In the genomic region with DNA sequence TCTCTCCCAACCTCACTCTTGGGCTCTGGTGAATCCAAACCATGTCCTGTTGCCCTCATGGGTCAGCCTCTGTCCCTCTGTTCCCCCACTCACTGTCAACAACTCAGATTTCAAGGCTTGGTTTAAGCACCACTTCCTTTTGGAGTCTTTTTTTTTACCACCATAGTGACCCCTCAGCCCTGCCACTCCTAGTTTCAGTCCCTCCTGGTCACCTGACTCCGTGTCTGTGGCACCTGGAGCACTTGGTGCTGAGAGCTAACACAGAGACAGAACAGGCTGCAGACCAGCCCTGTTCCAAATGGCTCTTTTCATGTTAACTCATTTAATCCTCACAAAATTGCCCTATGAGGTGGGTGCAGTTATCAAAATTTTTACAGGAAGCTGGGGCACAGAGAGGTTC, we compare ENCODE assay signal across 11 cellular contexts. TPM values are rescaled to one million over a fixed set of nuclear protein-coding genes. Genes with fewer than 3 reads are reported as not detected.
DNase-seq lines count a peak whose midpoint lies in the region; ATAC-seq and TF ChIP-seq lines count a peak whose summit lies in the region.
"Had no signal": no experiment of that assay in that cellular context is flagged by ENCODE, and none has a peak within 500 bp of the region (broad histone marks: within the 10 kb centered on the region; RNA-seq: fewer than 3 reads in every experiment).

No MANE protein-coding gene starts in this region.

- H2BK12ac ChIP-seq in H9 (ENCODE audit: insufficient read length, low read depth, low read length): no peak overlapping the region

- peak overlapping the region; percentile 18; the same call in 1 of the 2 replicates for H2AFZ ChIP-seq in KMS-11 (ENCODE audit: low read depth)
- no peak overlapping the region for H2AFZ ChIP-seq in H9 (ENCODE audit: low read length)

- no peak overlapping the region for H2BK20ac ChIP-seq in H9 (ENCODE audit: low read depth, low read length, poor library complexity, severe bottlenecking)

- H3K4me3 Mint-ChIP-seq in activated CD4-positive, alpha-beta T cell treated with anti-CD3 and anti-CD28 coated beads, Interleukin-2, amount 10 ng/mL, durations not matched to agents 24 days and 14 days: peak overlapping the region; percentile 89
- H3K4me3 Mint-ChIP-seq in activated T-helper 17 cell treated with anti-CD3 and anti-CD28 coated beads, Interleukin-2, amount 50 U/mL, for 72 hours: peak overlapping the region; percentile 82
- peak overlapping the region; percentile 9 for H3K4me3 Mint-ChIP-seq in natural killer cell
- H3K4me3 Mint-ChIP-seq in H9: no peak overlapping the region

- no peaks in the 10 kb centered on the region for H3K23me2 ChIP-seq in H9 (ENCODE audit: insufficient read length, low read depth, low read length, poor library complexity, severe bottlenecking)

- no peak overlapping the region for H4K91ac ChIP-seq in H9 (ENCODE audit: insufficient read length, low read depth, low read length)

- DNase-seq in activated CD4-positive, alpha-beta T cell treated with anti-CD3 and anti-CD28 coated beads, Interleukin-2, amount 10 ng/mL, durations not matched to agents 24 days and 14 days: no peak
- no peak for DNase-seq in activated CD4-positive, alpha-beta T cell treated with anti-CD3 and anti-CD28 coated beads for 1 hour
- DNase-seq in natural killer cell (no peak), GM19238 (ENCODE audit: insufficient read length, low spot score) (no peak), H9 (no peak), cerebellum (ENCODE audit: low spot score) (no peak)
- DNase-seq: NCI-H187, Right ventricle myocardium superior, small intestine had no signal

- H3K56ac ChIP-seq in H9 (ENCODE audit: insufficient read length, low read depth, low read length): no peak overlapping the region

- H3K4me2 ChIP-seq in KMS-11: peak overlapping the region; percentile 99
- no peak overlapping the region for H3K4me2 ChIP-seq in H9 (ENCODE audit: insufficient read depth, insufficient read length, low read length)

- no peak overlapping the region for H3T11ph ChIP-seq in H9 (ENCODE audit: low read length)

- H3K9ac ChIP-seq in KMS-11: no peak overlapping the region; the same call in 1 of the 2 replicates
- no peak overlapping the region for H3K9ac ChIP-seq in H9 (ENCODE audit: extremely low read depth, insufficient read length, low read length)

- no peak for ATAC-seq in activated T-helper 17 cell treated with anti-CD3 and anti-CD28 coated beads, Interleukin-2, amount 50 U/mL, for 72 hours (replicated peaks)
- ATAC-seq in natural killer cell: no peak

- no peak overlapping the region for H2BK15ac ChIP-seq in H9 (ENCODE audit: low read depth, low read length)

- no peak overlapping the region for H3K18ac ChIP-seq in H9 (ENCODE audit: insufficient read length, low read depth, low read length)

- TF ChIP-seq CTCF in KMS-11 (conservative IDR thresholded peaks at IDR 0.05; ENCODE audit: low read depth, low read length) (no peak), natural killer cell (IDR thresholded peaks at IDR 0.05) (no peak), H9 (conservative IDR thresholded peaks at IDR 0.05) (no peak)

- no peak overlapping the region for H2AK5ac ChIP-seq in H9 (ENCODE audit: insufficient read length, low read length)

- no peak overlapping the region for H4K8ac ChIP-seq in H9 (replicated peaks; ENCODE audit: insufficient read length, low read depth, low read length)

- no peaks in the 10 kb centered on the region for H3K27me3 ChIP-seq in KMS-11 (ENCODE audit: insufficient read depth, low read depth)
- H3K27me3 ChIP-seq in H9 (ENCODE audit: insufficient read depth, low read length): no peaks in the 10 kb centered on the region

- H3K36me3 Mint-ChIP-seq in activated CD4-positive, alpha-beta T cell treated with anti-CD3 and anti-CD28 coated beads, Interleukin-2, amount 10 ng/mL, durations not matched to agents 24 days and 14 days (ENCODE audit: low read depth): no peaks in the 10 kb centered on the region
- H3K36me3 Mint-ChIP-seq in activated T-helper 17 cell treated with anti-CD3 and anti-CD28 coated beads, Interleukin-2, amount 50 U/mL, for 72 hours (ENCODE audit: low read depth): peaks cover 5% of the 10 kb centered on the region
- no peaks in the 10 kb centered on the region for H3K36me3 Mint-ChIP-seq in natural killer cell
- no peaks in the 10 kb centered on the region; a peak in 1 of 7 replicates for H3K36me3 Mint-ChIP-seq in H9 (ENCODE audit: insufficient read depth in 1 of 3, low read depth in 3 of 3)

- no peaks in the 10 kb centered on the region for H3K9me3 ChIP-seq in H9 (ENCODE audit: control insufficient read depth, low read depth, low read length)

- H3K14ac ChIP-seq in H9 (ENCODE audit: insufficient read depth, low read length): no peak overlapping the region

- H3K4me3 ChIP-seq in KMS-11 (IDR thresholded peaks at IDR 0.05; ENCODE audit: insufficient read depth, low read depth, low read length): no peak overlapping the region

- H3K4me1 ChIP-seq in KMS-11 (ENCODE audit: low read depth, poor library complexity, severe bottlenecking) (peaks cover 78% of the 10 kb centered on the region), H9 (ENCODE audit: insufficient read depth, low read length) (peaks cover 16% of the 10 kb centered on the region)

- no peak overlapping the region for H2BK5ac ChIP-seq in H9 (ENCODE audit: insufficient read length, low read length)

- H4K20me1 ChIP-seq in KMS-11 (ENCODE audit: insufficient read depth) (no peaks in the 10 kb centered on the region), H9 (ENCODE audit: control insufficient read depth, insufficient read depth, insufficient read length) (no peaks in the 10 kb centered on the region)

- no peak overlapping the region for H3K23ac ChIP-seq in H9 (ENCODE audit: insufficient read length, low read depth, low read length)

- H3K27me3 Mint-ChIP-seq in activated CD4-positive, alpha-beta T cell treated with anti-CD3 and anti-CD28 coated beads, Interleukin-2, amount 10 ng/mL, durations not matched to agents 24 days and 14 days: no peaks in the 10 kb centered on the region
- no peaks in the 10 kb centered on the region for H3K27me3 Mint-ChIP-seq in activated T-helper 17 cell treated with anti-CD3 and anti-CD28 coated beads, Interleukin-2, amount 50 U/mL, for 72 hours
- H3K27me3 Mint-ChIP-seq in natural killer cell (ENCODE audit: low read depth in 2 of 2) (peaks cover 0 to 12% of the 10 kb centered on the region in 2 donors), H9 (ENCODE audit: low read depth) (no peaks in the 10 kb centered on the region; the same call in none of the 2 replicates)

- no CpG with 5 or more reads among the region's 1 CpG for WGBS in H9 (ENCODE audit: extremely low coverage, insufficient read length, low lambda C conversion rate)

- H3K79me1 ChIP-seq in H9 (ENCODE audit: insufficient read depth, low read depth, low read length, poor library complexity, severe bottlenecking): no peaks in the 10 kb centered on the region

- no peak overlapping the region for H4K5ac ChIP-seq in H9 (ENCODE audit: insufficient read length, low read depth, low read length)

- H3K36me3 ChIP-seq in KMS-11 (ENCODE audit: insufficient read depth): no peaks in the 10 kb centered on the region

- H3K9me3 Mint-ChIP-seq in activated CD4-positive, alpha-beta T cell treated with anti-CD3 and anti-CD28 coated beads, Interleukin-2, amount 10 ng/mL, durations not matched to agents 24 days and 14 days: no peaks in the 10 kb centered on the region
- no peaks in the 10 kb centered on the region for H3K9me3 Mint-ChIP-seq in activated T-helper 17 cell treated with anti-CD3 and anti-CD28 coated beads, Interleukin-2, amount 50 U/mL, for 72 hours
- no peaks in the 10 kb centered on the region for H3K9me3 Mint-ChIP-seq in natural killer cell
- H3K9me3 Mint-ChIP-seq in H9: no peaks in the 10 kb centered on the region; a peak in 2 of 5 replicates

- H3K27ac Mint-ChIP-seq in activated CD4-positive, alpha-beta T cell treated with anti-CD3 and anti-CD28 coated beads, Interleukin-2, amount 10 ng/mL, durations not matched to agents 24 days and 14 days: peak overlapping the region; percentile 99
- peak overlapping the region; percentile 94 for H3K27ac Mint-ChIP-seq in activated T-helper 17 cell treated with anti-CD3 and anti-CD28 coated beads, Interleukin-2, amount 50 U/mL, for 72 hours
- peak overlapping the region in 1 of 2 donors; percentile 44 for H3K27ac Mint-ChIP-seq in natural killer cell
- no peak overlapping the region; a peak in 1 of 7 replicates for H3K27ac Mint-ChIP-seq in H9

- intact Hi-C loops in activated CD4-positive, alpha-beta T cell treated with anti-CD3 and anti-CD28 coated beads, Interleukin-2, amount 10 ng/mL, durations not matched to agents 24 days and 14 days (cut with micrococcal nuclease): no loop called here
- intact Hi-C loops in natural killer cell (cut with micrococcal nuclease): no loop called here

- H3K4me1 Mint-ChIP-seq in activated CD4-positive, alpha-beta T cell treated with anti-CD3 and anti-CD28 coated beads, Interleukin-2, amount 10 ng/mL, durations not matched to agents 24 days and 14 days: peaks cover 76% of the 10 kb centered on the region
- H3K4me1 Mint-ChIP-seq in activated T-helper 17 cell treated with anti-CD3 and anti-CD28 coated beads, Interleukin-2, amount 50 U/mL, for 72 hours: peaks cover 62% of the 10 kb centered on the region
- H3K4me1 Mint-ChIP-seq in natural killer cell (peaks cover 13 to 26% of the 10 kb centered on the region in 2 donors), H9 (peaks cover 35 to 43% of the 10 kb centered on the region in 2 experiments)

- H3K79me2 ChIP-seq in KMS-11 (ENCODE audit: insufficient read depth, low read depth): no peaks in the 10 kb centered on the region
- no peaks in the 10 kb centered on the region for H3K79me2 ChIP-seq in H9 (ENCODE audit: insufficient read depth, low read length)

- H3K4ac ChIP-seq in H9 (ENCODE audit: low read depth, low read length): no peak overlapping the region

- H3K27ac ChIP-seq in KMS-11: peak overlapping the region; percentile 84; the same call in 1 of the 2 replicates
- H3K27ac ChIP-seq in H9 (ENCODE audit: insufficient read length, low read depth, low read length): no peak overlapping the region

- H2BK120ac ChIP-seq in H9 (ENCODE audit: low read depth, low read length, poor library complexity, severe bottlenecking): no peak overlapping the region

RNA-seq across cellular contexts. Expression of gene SMNDC1, which starts 53.6 kb away (rescaled TPM):
- 46.2 TPM in 2 replicates for total RNA-seq in activated CD4-positive, alpha-beta T cell treated with anti-CD3 and anti-CD28 coated beads, Interleukin-2, amount 10 ng/mL, durations not matched to agents 24 days and 14 days
- total RNA-seq in activated T-helper 17 cell treated with anti-CD3 and anti-CD28 coated beads, Interleukin-2, amount 50 U/mL, for 72 hours: 10 to 100 TPM; 35.8 to 40.1 TPM
- 10 to 100 TPM; 53.3 to 56.3 (median 55.3) TPM for total RNA-seq in natural killer cell
- 55.7 and 57.7 TPM in 2 replicates for total RNA-seq in H9 (2021)
- 14.0 TPM for total RNA-seq in cerebellum

Comparison
In these comparisons a context has a peak if more than half of its experiments do, and no peak if none do; other contexts are left out.
1. H3K27ac Mint-ChIP-seq: peak in activated CD4-positive, alpha-beta T cell treated with anti-CD3 and anti-CD28 coated beads, Interleukin-2, amount 10 ng/mL, durations not matched to agents 24 days and 14 days (single experiment) and activated T-helper 17 cell treated with anti-CD3 and anti-CD28 coated beads, Interleukin-2, amount 50 U/mL, for 72 hours (single experiment); none in H9 (0 of 3).
2. H3K4me3 Mint-ChIP-seq: peak in activated CD4-positive, alpha-beta T cell treated with anti-CD3 and anti-CD28 coated beads, Interleukin-2, amount 10 ng/mL, durations not matched to agents 24 days and 14 days (single experiment), activated T-helper 17 cell treated with anti-CD3 and anti-CD28 coated beads, Interleukin-2, amount 50 U/mL, for 72 hours (single experiment) and natural killer cell (single experiment); none in H9 (0 of 2).